Comparison of ENCODE assay signal across 19 cellular contexts in the genomic region with DNA sequence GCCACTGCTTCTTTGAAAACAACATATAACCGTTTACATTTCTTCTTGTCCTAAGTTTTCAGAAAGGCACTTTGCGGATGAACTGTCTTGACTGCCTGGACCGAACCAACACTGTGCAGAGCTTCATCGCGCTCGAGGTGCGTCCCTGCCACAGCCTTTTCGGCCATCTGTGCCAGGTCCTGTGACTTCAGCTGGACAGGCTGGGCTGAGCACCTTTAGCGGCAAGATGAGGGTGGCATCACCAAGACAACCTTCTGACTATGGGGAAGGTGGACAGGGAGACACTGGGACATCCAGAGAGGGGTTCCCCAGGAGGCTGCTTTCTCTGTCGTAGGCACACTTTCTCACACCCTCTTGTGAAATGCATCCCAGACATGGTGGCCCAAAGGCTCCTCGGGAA.
"Had no signal": no experiment of that assay in that cellular context is flagged by ENCODE, and none has a peak within 500 bp of the region (broad histone marks: within the 10 kb centered on the region; RNA-seq: fewer than 3 reads in every experiment).

No MANE protein-coding gene starts in this region.

- H3K4me3 ChIP-seq: MG63 had no signal

- H3K27me3 ChIP-seq: MG63 had no signal

- H3K9me3 ChIP-seq: MG63, SK-N-SH had no signal

- H3K9ac ChIP-seq: SK-N-SH had no signal

- ATAC-seq: Panc1, PC-3 had no signal

- FAIRE-seq: HTR-8/SVneo had no signal

- H3K27ac ChIP-seq: HL-60, RWPE1 had no signal

- DNase-seq: Karpas-422, KG1, MG63, NCI-H1092, NCI-H1436, NCI-H187 treated with DMSO at 0.1 percent for 48 hours, NCI-H2029 treated with DMSO at 0.1 percent for 48 hours, NCI-H2171 treated with DMSO at 0.1 percent for 48 hours, NCI-H345, NCI-H446 treated with DMSO at 0.1 percent for 48 hours, NCI-H510A treated with DMSO at 0.1 percent for 48 hours, NCI-H526, PC-3, SHP77, SK-N-SH had no signal
